Comparison of ENCODE assay signal across 29 cellular contexts in the genomic region with DNA sequence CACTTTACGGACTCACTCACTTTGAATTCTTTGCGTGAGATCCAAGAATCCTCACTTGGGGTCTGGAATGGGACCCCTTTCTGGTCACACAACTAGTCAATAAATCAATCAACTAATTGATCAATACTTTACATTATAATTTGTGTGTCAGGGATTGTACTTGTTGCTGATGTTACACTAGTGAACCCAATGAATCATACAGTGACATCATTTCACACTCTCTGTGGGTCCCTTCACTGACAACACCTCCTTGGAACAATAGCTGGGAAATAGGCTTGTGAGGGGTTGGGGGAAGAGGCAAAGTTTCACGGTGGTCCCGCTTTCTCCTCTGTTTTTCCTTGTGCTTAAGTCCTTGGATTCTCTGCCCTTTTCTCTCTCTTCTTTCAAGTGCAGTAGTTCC. TPM values are rescaled to one million over a fixed set of nuclear protein-coding genes. Genes with fewer than 3 reads are reported as not detected.
"Had no signal": no experiment of that assay in that cellular context is flagged by ENCODE, and none has a peak within 500 bp of the region (broad histone marks: within the 10 kb centered on the region; RNA-seq: fewer than 3 reads in every experiment).

No MANE protein-coding gene starts in this region.

- H3K4me3 ChIP-seq: esophagus muscularis mucosa, heart left ventricle, lung, sigmoid colon, smooth muscle cell, thoracic aorta, upper lobe of right lung had no signal

- H3K27me3 ChIP-seq: heart left ventricle, sigmoid colon, upper lobe of right lung had no signal

- H3K36me3 ChIP-seq: esophagus muscularis mucosa, heart left ventricle, sigmoid colon, thoracic aorta, upper lobe of right lung, WERI-Rb-1 had no signal

- H3K9me3 ChIP-seq: esophagus muscularis mucosa, heart left ventricle, sigmoid colon, thoracic aorta, upper lobe of right lung had no signal

- H3K4me1 ChIP-seq: esophagus muscularis mucosa, heart left ventricle, upper lobe of right lung had no signal

- H3K4me1 Mint-ChIP-seq: activated naive CD4-positive, alpha-beta T cell treated with anti-CD3 and anti-CD28 coated beads, Interleukin-2, amount 10 ng/mL, durations not matched to agents 7 days and 5 days; brain; mesothelial cell of epicardium; natural killer cell; stimulated activated naive B cell treated with anti-CD40 and anti-IgM and Interleukin-4, amounts not matched to agents 10 μg/mL and 1 μg/mL and 100 μg/mL, for 72 hours had no signal

- H3K27ac ChIP-seq: esophagus muscularis mucosa, heart left ventricle, sigmoid colon, thoracic aorta, upper lobe of right lung, WERI-Rb-1 had no signal

- DNase-seq: activated CD4-positive, alpha-beta T cell treated with anti-CD3 and anti-CD28 coated beads, Interleukin-2, amount 50 U/mL, for 1 hour; activated CD4-positive, CD25-positive, alpha-beta regulatory T cell treated with anti-CD3 and anti-CD28 coated beads, Interleukin-2, amount 50 U/mL, for 72 hours; activated CD8-positive, alpha-beta memory T cell treated with anti-CD3 and anti-CD28 coated beads, Interleukin-2, amount 50 U/mL, for 48 hours; activated effector memory CD4-positive, alpha-beta T cell treated with anti-CD3 and anti-CD28 coated beads, Interleukin-2, amount 50 U/mL, for 16 hours; activated naive CD4-positive, alpha-beta T cell treated with anti-CD3 and anti-CD28 coated beads, Interleukin-2, amount 10 ng/mL, durations not matched to agents 7 days and 5 days; activated T-cell treated with anti-CD3 and anti-CD28 coated beads, Interleukin-2, amount 50 U/mL, for 48 hours; anterior cingulate cortex; central memory CD4-positive, alpha-beta T cell; dermis blood vessel endothelial cell; effector CD8-positive, alpha-beta T cell; heart left ventricle; kidney; natural killer cell; retina; sigmoid colon; stimulated activated CD4-positive, alpha-beta T cell treated with anti-CD3 and anti-CD28 coated beads, Interleukin-15, amount 100 ng/mL, for 24 hours; stimulated activated naive B cell treated with anti-CD40 and anti-IgM and Interleukin-4, amounts not matched to agents 10 μg/mL and 1 μg/mL and 100 μg/mL, for 72 hours; upper lobe of right lung; WERI-Rb-1 had no signal

- H3K9me3 Mint-ChIP-seq: activated naive CD4-positive, alpha-beta T cell treated with anti-CD3 and anti-CD28 coated beads, Interleukin-2, amount 10 ng/mL, durations not matched to agents 7 days and 5 days; brain; mesothelial cell of epicardium; natural killer cell; stimulated activated naive B cell treated with anti-CD40 and anti-IgM and Interleukin-4, amounts not matched to agents 10 μg/mL and 1 μg/mL and 100 μg/mL, for 72 hours had no signal

- ATAC-seq: heart left ventricle; left lobe of liver; natural killer cell; stimulated activated naive B cell treated with anti-CD40 and anti-IgM and Interleukin-4, amounts not matched to agents 10 μg/mL and 1 μg/mL and 100 μg/mL, for 72 hours; upper lobe of right lung had no signal

- H3K27ac Mint-ChIP-seq: activated naive CD4-positive, alpha-beta T cell treated with anti-CD3 and anti-CD28 coated beads, Interleukin-2, amount 10 ng/mL, durations not matched to agents 7 days and 5 days; brain; mesothelial cell of epicardium; natural killer cell; stimulated activated naive B cell treated with anti-CD40 and anti-IgM and Interleukin-4, amounts not matched to agents 10 μg/mL and 1 μg/mL and 100 μg/mL, for 72 hours had no signal

- H3K36me3 Mint-ChIP-seq: activated naive CD4-positive, alpha-beta T cell treated with anti-CD3 and anti-CD28 coated beads, Interleukin-2, amount 10 ng/mL, durations not matched to agents 7 days and 5 days; brain; mesothelial cell of epicardium; natural killer cell; stimulated activated naive B cell treated with anti-CD40 and anti-IgM and Interleukin-4, amounts not matched to agents 10 μg/mL and 1 μg/mL and 100 μg/mL, for 72 hours had no signal

- H3K4me3 Mint-ChIP-seq: activated naive CD4-positive, alpha-beta T cell treated with anti-CD3 and anti-CD28 coated beads, Interleukin-2, amount 10 ng/mL, durations not matched to agents 7 days and 5 days; brain; mesothelial cell of epicardium; natural killer cell; stimulated activated naive B cell treated with anti-CD40 and anti-IgM and Interleukin-4, amounts not matched to agents 10 μg/mL and 1 μg/mL and 100 μg/mL, for 72 hours had no signal

RNA-seq across cellular contexts. Expression of gene TPH2, which starts 35.0 kb away (rescaled TPM):
- total RNA-seq: activated CD8-positive, alpha-beta memory T cell treated with anti-CD3 and anti-CD28 coated beads for 36 hours; dermis blood vessel endothelial cell; endothelial cell of umbilical vein; kidney; left lobe of liver; lung; mesothelial cell of epicardium; natural killer cell; posterior vena cava; smooth muscle cell; thoracic aorta; upper lobe of right lung had no signal
- polyA plus RNA-seq: endothelial cell of umbilical vein, heart left ventricle, sigmoid colon, smooth muscle cell had no signal
